11 cellular contexts compared by ENCODE assay signal in the genomic region with DNA sequence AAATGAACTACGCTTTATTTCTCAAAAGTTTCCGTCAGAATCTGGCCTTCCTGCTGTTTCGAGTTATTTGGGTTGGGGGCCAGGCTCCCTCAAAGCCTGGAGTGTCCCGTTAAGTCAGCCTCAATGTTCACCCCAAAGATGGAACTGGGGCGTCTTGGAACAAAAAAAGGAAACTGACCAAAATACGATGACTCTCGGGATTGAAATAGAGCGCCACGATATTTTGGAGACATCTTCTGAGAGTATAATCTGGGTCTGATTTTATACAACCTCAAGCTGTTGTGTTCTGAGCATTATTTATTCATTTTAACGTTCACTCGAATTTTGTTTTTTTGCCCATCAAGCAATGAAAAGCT. TPM values are rescaled to one million over a fixed set of nuclear protein-coding genes. Genes with fewer than 3 reads are reported as not detected.
DNase-seq lines count a peak whose midpoint lies in the region; ATAC-seq, FAIRE-seq and TF ChIP-seq lines count a peak whose summit lies in the region.
"Had no signal": no experiment of that assay in that cellular context is flagged by ENCODE, and none has a peak within 500 bp of the region (broad histone marks: within the 10 kb centered on the region; RNA-seq: fewer than 3 reads in every experiment).

No MANE protein-coding gene starts in this region.

- peak overlapping the region; percentile 85 for H3K4me2 ChIP-seq in endothelial cell of umbilical vein (ENCODE audit: insufficient read depth, low read length)
- H3K4me2 ChIP-seq in parathyroid adenoma (ENCODE audit: low read length): peak overlapping the region; percentile 40
- no peak overlapping the region for H3K4me2 ChIP-seq in mesendoderm (ENCODE audit: low read length)

- peaks cover 17% of the 10 kb centered on the region for H3K27me3 Mint-ChIP-seq in Calu3 (ENCODE audit: unreplicated experiment)

- H2BK15ac ChIP-seq in mesendoderm (replicated peaks; ENCODE audit: low read depth): no peak overlapping the region

- dilution Hi-C loops in endothelial cell of umbilical vein (cut with MboI; ENCODE audit: extremely low pct_ligation_motif_present, low sequenced_read_pairs): no loop called here

- H3K79me1 ChIP-seq in mesendoderm (ENCODE audit: low read length): no peaks in the 10 kb centered on the region

- DNase-seq in Calu3 (no peak), RWPE2 (ENCODE audit: low spot score) (no peak), endothelial cell of umbilical vein (ENCODE audit: low read depth, low spot score) (no peak), pons (ENCODE audit: low spot score) (no peak), NCI-H146 treated with DMSO at 0.1 percent for 48 hours (lab: John Stamatoyannopoulos, UW; ENCODE audit: unreplicated experiment) (no peak), amniotic stem cell (lab: John Stamatoyannopoulos, UW) (no peak), mesendoderm (no peak)

- CTCF ChIA-PET in Calu3 (lab: Charles Lee) (interaction anchor here (1.4 kb wide), 1 partner anchor 130 kb away, joined by 5 read pairs; no protein-coding TSS in a partner anchor), endothelial cell of umbilical vein (lab: Charles Lee) (interaction anchor here (0.9 to 12.0 kb wide), 9 partner anchors 64 to 592 kb away, joined by 3 to 301 read pairs (median 5); no protein-coding TSS in a partner anchor)

- TF ChIP-seq CTCF in Calu3 (IDR thresholded peaks at IDR 0.05; ENCODE audit: unreplicated experiment): no peak
- TF ChIP-seq CTCF in RWPE2 (IDR thresholded peaks at IDR 0.05; ENCODE audit: poor library complexity, severe bottlenecking): peak; percentile 80
- TF ChIP-seq CTCF in endothelial cell of umbilical vein (IDR thresholded peaks at IDR 0.05; ENCODE audit: extremely low read depth in 1 of 2, insufficient read depth in 1 of 2, low read depth in 1 of 2, low read length in 2 of 2): no peak
- peak; percentile 1 for TF ChIP-seq CTCF in parathyroid adenoma (IDR thresholded peaks at IDR 0.05)

- no peaks in the 10 kb centered on the region for H3K9me3 Mint-ChIP-seq in Calu3 (ENCODE audit: low read depth, unreplicated experiment)

- H2AFZ ChIP-seq in endothelial cell of umbilical vein (ENCODE audit: low read depth, low read length) (peak overlapping the region; percentile 86), parathyroid adenoma (peak overlapping the region; percentile 71)

- H3K27me3 ChIP-seq in RWPE2 (ENCODE audit: insufficient read depth, poor library complexity, severe bottlenecking) (peaks cover 6% of the 10 kb centered on the region), endothelial cell of umbilical vein (ENCODE audit: control insufficient read depth in 2 of 2, insufficient read depth in 2 of 2, low read length in 2 of 2) (peaks cover 8 to 11% of the 10 kb centered on the region in 2 experiments), parathyroid adenoma (ENCODE audit: control insufficient read depth, insufficient read depth, low read length) (no peaks in the 10 kb centered on the region), mesendoderm (ENCODE audit: insufficient read depth, low read length, poor library complexity) (no peaks in the 10 kb centered on the region)

- H2BK120ac ChIP-seq in mesendoderm (ENCODE audit: low read depth, low read length): no peak overlapping the region

- no peak overlapping the region for H3K4ac ChIP-seq in mesendoderm (ENCODE audit: low read depth, low read length)

- no peak for FAIRE-seq in endothelial cell of umbilical vein (lab: Jason Lieb, UNC)
- FAIRE-seq: GM12878 had no signal

- H2AK5ac ChIP-seq in mesendoderm (ENCODE audit: low read length): no peak overlapping the region

- H3K23ac ChIP-seq in mesendoderm (ENCODE audit: low read length): no peak overlapping the region

- no peak overlapping the region for H3K18ac ChIP-seq in mesendoderm (ENCODE audit: low read length)

- no peaks in the 10 kb centered on the region for H3K9me1 ChIP-seq in endothelial cell of umbilical vein (replicated peaks; ENCODE audit: control insufficient read depth, extremely low read depth, insufficient read depth, low read length)

- H3K36me3 ChIP-seq in RWPE2 (ENCODE audit: low read depth): no peaks in the 10 kb centered on the region
- H3K36me3 ChIP-seq in endothelial cell of umbilical vein (ENCODE audit: control insufficient read depth in 2 of 2, extremely low read depth in 1 of 2, insufficient read depth in 2 of 2, low read length in 2 of 2): no peaks in the 10 kb centered on the region
- H3K36me3 ChIP-seq in parathyroid adenoma (ENCODE audit: control insufficient read depth, insufficient read depth, low read length): no peaks in the 10 kb centered on the region
- H3K36me3 ChIP-seq in mesendoderm (ENCODE audit: control insufficient read depth, insufficient read depth, low read length): no peaks in the 10 kb centered on the region

- H2BK5ac ChIP-seq in mesendoderm (ENCODE audit: low read length): no peak overlapping the region

- H3K27ac ChIP-seq in RWPE2 (ENCODE audit: poor library complexity, severe bottlenecking): no peak overlapping the region
- H3K27ac ChIP-seq in endothelial cell of umbilical vein (ENCODE audit: insufficient read depth, low read depth, low read length): no peak overlapping the region
- H3K27ac ChIP-seq in parathyroid adenoma: no peak overlapping the region
- H3K27ac ChIP-seq in mesendoderm (ENCODE audit: low read depth, low read length): no peak overlapping the region

- H3K4me3 Mint-ChIP-seq in Calu3 (ENCODE audit: low read depth, unreplicated experiment): peak overlapping the region; percentile 70

- no peak for TF ChIP-seq POLR2A in endothelial cell of umbilical vein (IDR thresholded peaks at IDR 0.05; ENCODE audit: low read depth, low read length)

- no peak overlapping the region for H3K56ac ChIP-seq in mesendoderm (ENCODE audit: low read length)

- H4K5ac ChIP-seq in mesendoderm (ENCODE audit: low read length): no peak overlapping the region

- POLR2A ChIA-PET in endothelial cell of umbilical vein (lab: Charles Lee): no interaction called here

- no peaks in the 10 kb centered on the region for H3K4me1 Mint-ChIP-seq in Calu3 (ENCODE audit: low read depth, unreplicated experiment)

- ATAC-seq in RWPE2 (ENCODE audit: low read depth): 0 out of 3 replicates have a peak, but pooled peaks have one; percentile 5
- ATAC-seq: GM12878 had no signal

- H4K20me1 ChIP-seq in endothelial cell of umbilical vein (replicated peaks; ENCODE audit: control insufficient read depth, extremely low read depth, insufficient read depth, low read length): no peaks in the 10 kb centered on the region

- H3K79me2 ChIP-seq in endothelial cell of umbilical vein (ENCODE audit: control insufficient read depth, insufficient read depth, low read length) (no peaks in the 10 kb centered on the region), parathyroid adenoma (no peaks in the 10 kb centered on the region), mesendoderm (ENCODE audit: control insufficient read depth, insufficient read depth, low read length) (no peaks in the 10 kb centered on the region)

- no peak overlapping the region for H3K27ac Mint-ChIP-seq in Calu3 (ENCODE audit: unreplicated experiment)

- peaks cover 9% of the 10 kb centered on the region for H3K36me3 Mint-ChIP-seq in Calu3 (ENCODE audit: insufficient read depth, unreplicated experiment)

- no peak overlapping the region for H4K8ac ChIP-seq in mesendoderm (ENCODE audit: low read depth, low read length)

- intact Hi-C loops in Calu3 (cut with micrococcal nuclease; ENCODE audit: unreplicated experiment): loop anchor here (1.0 to 5.0 kb wide), 7 partner anchors 18 to 698 kb away; no protein-coding TSS in a partner anchor
- intact Hi-C loops in endothelial cell of umbilical vein (cut with micrococcal nuclease): loop anchor here (1.0 kb wide), 4 partner anchors 130 to 593 kb away; no protein-coding TSS in a partner anchor

- H3K4me3 ChIP-seq in RWPE2 (ENCODE audit: severe bottlenecking) (peak overlapping the region; percentile 40), endothelial cell of umbilical vein (replicated peaks in 1 of 3; ENCODE audit: insufficient read depth in 1 of 3, low read depth in 1 of 3, low read length in 3 of 3) (peak overlapping the region in 2 of 3 experiments; percentile 60 to 66), parathyroid adenoma (ENCODE audit: low read depth, low read length) (no peak overlapping the region), mesendoderm (ENCODE audit: low read length) (no peak overlapping the region)
- H3K4me3 ChIP-seq: GM12878 had no signal

- H3K9me3 ChIP-seq in RWPE2 (ENCODE audit: severe bottlenecking) (no peaks in the 10 kb centered on the region), endothelial cell of umbilical vein (replicated peaks; ENCODE audit: control insufficient read depth, insufficient read depth, low read length) (no peaks in the 10 kb centered on the region), parathyroid adenoma (ENCODE audit: control insufficient read depth, low read length) (no peaks in the 10 kb centered on the region)

- WGBS in mesendoderm (ENCODE audit: extremely low coverage, insufficient coverage, low lambda C conversion rate): no CpG with 5 or more reads among the region's 11 CpGs

- BruUV-seq in Calu3 (replicated peaks; lab: Mats Ljungman, UMichigan): no TSS peak
- no TSS peak for BruUV-seq in endothelial cell of umbilical vein (replicated peaks; lab: Mats Ljungman, UMichigan)

- H3K4me1 ChIP-seq in RWPE2 (ENCODE audit: insufficient read depth, poor library complexity, severe bottlenecking) (peaks cover 4% of the 10 kb centered on the region), endothelial cell of umbilical vein (ENCODE audit: control insufficient read depth, extremely low read depth, insufficient read depth, low read length) (peaks cover 7% of the 10 kb centered on the region), parathyroid adenoma (no peaks in the 10 kb centered on the region), mesendoderm (ENCODE audit: control insufficient read depth, low read depth, low read length) (no peaks in the 10 kb centered on the region)

- H3K9ac ChIP-seq in endothelial cell of umbilical vein (replicated peaks; ENCODE audit: extremely low read depth, insufficient read depth, low read length) (no peak overlapping the region), parathyroid adenoma (no peak overlapping the region), mesendoderm (ENCODE audit: low read length) (no peak overlapping the region)

RNA-seq across cellular contexts. Expression of a gene that starts 28.1 kb away (rescaled TPM):
- total RNA-seq in Calu3 (2022) (6.0 and 6.5 TPM in 2 replicates), endothelial cell of umbilical vein (not detected in 2 replicates)
- polyA plus RNA-seq in endothelial cell of umbilical vein: not detected in 2 replicates
- not detected in 2 replicates for polyA plus RNA-seq in endothelial cell of umbilical vein (2011; cell fraction: cytosol; rRNA removed)
- not detected in 2 replicates for polyA plus RNA-seq in endothelial cell of umbilical vein (2011; cell fraction: nucleus; rRNA removed)
- polyA plus RNA-seq in endothelial cell of umbilical vein (2012): not detected in 2 replicates
- not detected in 2 replicates for polyA minus RNA-seq in endothelial cell of umbilical vein
- 5.6 TPM for polyA minus RNA-seq in endothelial cell of umbilical vein (2011; cell fraction: cytosol; rRNA and poly(A)+ RNA removed)
- polyA minus RNA-seq in endothelial cell of umbilical vein (2011; cell fraction: nucleus; rRNA and poly(A)+ RNA removed): not detected in 2 replicates
- 0.08 TPM for polyA plus RNA-seq in mesendoderm (2013, experiment 1 of 2)
- 0.10 TPM for polyA plus RNA-seq in mesendoderm (2013, experiment 2 of 2)
- total RNA-seq: glomerular endothelial cell, GM12878, SK-MEL-5 had no signal
- polyA plus RNA-seq: GM12878 had no signal

RNA-seq across cellular contexts. Expression of a gene that starts 50.5 kb away (rescaled TPM):
- 1,708 and 1,863 TPM in 2 replicates for total RNA-seq in Calu3 (2022)
- 1,592 and 1,695 TPM in 2 replicates for total RNA-seq in endothelial cell of umbilical vein
- 618 and 1,113 TPM in 2 replicates for polyA plus RNA-seq in endothelial cell of umbilical vein
- 4,496 and 5,519 TPM in 2 replicates for polyA plus RNA-seq in endothelial cell of umbilical vein (2011; cell fraction: cytosol; rRNA removed)
- 1,833 and 2,535 TPM in 2 replicates for polyA plus RNA-seq in endothelial cell of umbilical vein (2011; cell fraction: nucleus; rRNA removed)
- polyA plus RNA-seq in endothelial cell of umbilical vein (2012): 2,168 and 4,291 TPM in 2 replicates
- 1,004 and 1,287 TPM in 2 replicates for polyA minus RNA-seq in endothelial cell of umbilical vein
- polyA minus RNA-seq in endothelial cell of umbilical vein (2011; cell fraction: cytosol; rRNA and poly(A)+ RNA removed): 2,300 TPM
- polyA minus RNA-seq in endothelial cell of umbilical vein (2011; cell fraction: nucleus; rRNA and poly(A)+ RNA removed): 294 and 390 TPM in 2 replicates
- polyA plus RNA-seq in mesendoderm (2013, experiment 1 of 2): 4,670 TPM
- polyA plus RNA-seq in mesendoderm (2013, experiment 2 of 2): 4,303 TPM

Comparison
In these comparisons a context has a peak if more than half of its experiments do, and no peak if none do; other contexts are left out.
1. CTCF ChIP-seq: peak in RWPE2 (single experiment) and parathyroid adenoma (single experiment); none in Calu3 (single experiment) and endothelial cell of umbilical vein (0 of 2).
2. H3K4me3 ChIP-seq: peak in RWPE2 (single experiment) and endothelial cell of umbilical vein (2 of 3); none in parathyroid adenoma (single experiment) and mesendoderm (single experiment).